24 cellular contexts compared by ENCODE assay signal in genomic region chr20:56451056-56451765, GRCh38. TPM values are rescaled to one million over a fixed set of nuclear protein-coding genes. Genes with fewer than 3 reads are reported as not detected.
DNase-seq lines count a peak whose midpoint lies in the region; ATAC-seq, FAIRE-seq and TF ChIP-seq lines count a peak whose summit lies in the region.
"Had no signal": no experiment of that assay in that cellular context is flagged by ENCODE, and none has a peak within 500 bp of the region (broad histone marks: within the 10 kb centered on the region; RNA-seq: fewer than 3 reads in every experiment).

No MANE protein-coding gene starts in this region.

- CTCF ChIA-PET in SK-N-SH (lab: Yijun Ruan, JAX) (no interaction called here), A673 (lab: Charles Lee) (no interaction called here)

- no peaks in the 10 kb centered on the region for H3K27me3 Mint-ChIP-seq in naive B cell
- H3K27me3 Mint-ChIP-seq: activated CD4-positive, alpha-beta memory T cell treated with anti-CD3 and anti-CD28 coated beads for 36 hours; activated naive CD8-positive, alpha-beta T cell treated with anti-CD3 and anti-CD28 coated beads for 36 hours had no signal

- no peak overlapping the region for H3K27ac ChIP-seq in SK-N-SH (ENCODE audit: low read depth in 2 of 2, low read length in 1 of 2)
- no peak overlapping the region for H3K27ac ChIP-seq in A673 (ENCODE audit: low read depth, low read length, poor library complexity, severe bottlenecking)
- H3K27ac ChIP-seq in dorsolateral prefrontal cortex = no peak overlapping the region
- H3K27ac ChIP-seq: psoas muscle had no signal

- no peak overlapping the region for H3K4me2 ChIP-seq in SK-N-SH

- H3K9me3 ChIP-seq in SK-N-SH = no peaks in the 10 kb centered on the region
- no peaks in the 10 kb centered on the region for H3K9me3 ChIP-seq in A673 (ENCODE audit: low read depth, low read length, poor library complexity, severe bottlenecking)
- H3K9me3 ChIP-seq: psoas muscle had no signal

- no peak overlapping the region for H3K4me3 Mint-ChIP-seq in naive B cell
- H3K4me3 Mint-ChIP-seq: activated CD4-positive, alpha-beta memory T cell treated with anti-CD3 and anti-CD28 coated beads for 36 hours; activated naive CD8-positive, alpha-beta T cell treated with anti-CD3 and anti-CD28 coated beads for 36 hours; activated T-cell treated with anti-CD3 and anti-CD28 coated beads, Interleukin-2, amount 50 U/mL, for 4 hours had no signal

- no peaks in the 10 kb centered on the region for H3K36me3 Mint-ChIP-seq in naive B cell

- POLR2A ChIA-PET in SK-N-SH (lab: Yijun Ruan, JAX) = no interaction called here
- POLR2A ChIA-PET in A673 (lab: Charles Lee; ENCODE audit: low non-redundant PET) = no interaction called here

- FAIRE-seq in HTR-8/SVneo (lab: Jason Lieb, UNC) = peak; percentile 85
- FAIRE-seq: endothelial cell of umbilical vein, GM18507 had no signal

- no TSS peak for BruUV-seq in A673 (replicated peaks; lab: Mats Ljungman, UMichigan)

- no peak for TF ChIP-seq RAD21 in SK-N-SH (IDR thresholded peaks at IDR 0.05; ENCODE audit: low read length)

- no peaks in the 10 kb centered on the region for H3K9me2 ChIP-seq in SK-N-SH

- WGBS in SK-N-SH (ENCODE audit: low lambda C conversion rate) = 52% methylated on average over 13 of the region's 13 CpGs

- H3K9ac ChIP-seq in SK-N-SH = no peak overlapping the region

- no peaks in the 10 kb centered on the region for H3K9me3 Mint-ChIP-seq in naive B cell
- H3K9me3 Mint-ChIP-seq: activated CD4-positive, alpha-beta memory T cell treated with anti-CD3 and anti-CD28 coated beads for 36 hours; activated naive CD8-positive, alpha-beta T cell treated with anti-CD3 and anti-CD28 coated beads for 36 hours; activated T-cell treated with anti-CD3 and anti-CD28 coated beads, Interleukin-2, amount 50 U/mL, for 4 hours had no signal

- DNase-seq in NOMO-1 (lab: John Stamatoyannopoulos, UW; ENCODE audit: unreplicated experiment in 2 of 2) (peak; percentile 2 to 11), NOMO-1 treated with dmso at 0.1 percent for 144 hours (lab: John Stamatoyannopoulos, UW; ENCODE audit: unreplicated experiment) (no peak), HTR-8/SVneo (ENCODE audit: insufficient read length, low spot score) (no peak), SK-N-SH (no peak), naive B cell (no peak), Right ventricle myocardium inferior (ENCODE audit: missing footprints) (no peak), A673 (ENCODE audit: low spot score) (no peak), dorsolateral prefrontal cortex (no peak)
- DNase-seq: activated CD4-positive, alpha-beta memory T cell treated with anti-CD3 and anti-CD28 coated beads for 36 hours; activated naive CD8-positive, alpha-beta T cell treated with anti-CD3 and anti-CD28 coated beads for 36 hours; activated T-cell treated with anti-CD3 and anti-CD28 coated beads, Interleukin-2, amount 50 U/mL, for 4 hours; cerebellar nuclear complex; DMS153; GDM1; MM.1S; NCI-H524 treated with DMSO at 0.1 percent for 48 hours; psoas muscle; stimulated activated CD8-positive, alpha-beta memory T cell treated with anti-CD3 and anti-CD28 coated beads, Interleukin-4, amount 100 ng/mL, for 48 hours; trophoblast cell had no signal

- no peaks in the 10 kb centered on the region for H3K36me3 ChIP-seq in SK-N-SH (replicated peaks in 1 of 2; ENCODE audit: control insufficient read depth in 1 of 2, insufficient read depth in 2 of 2, low read length in 1 of 2)
- H3K36me3 ChIP-seq in A673 (ENCODE audit: insufficient read depth, low read length, poor library complexity, severe bottlenecking) = no peaks in the 10 kb centered on the region

- H3K4me1 ChIP-seq in SK-N-SH (ENCODE audit: control insufficient read depth in 1 of 2, insufficient read depth in 2 of 2, low read depth in 1 of 2, low read length in 1 of 2) (no peaks in the 10 kb centered on the region; a peak in 1 of 4 replicates), A673 (ENCODE audit: insufficient read depth, low read length, poor library complexity, severe bottlenecking) (no peaks in the 10 kb centered on the region)
- H3K4me1 ChIP-seq: psoas muscle had no signal

- H3K79me2 ChIP-seq in SK-N-SH (ENCODE audit: insufficient read depth) = no peaks in the 10 kb centered on the region

- H3K27me3 ChIP-seq in SK-N-SH (ENCODE audit: insufficient read depth) = no peaks in the 10 kb centered on the region
- no peaks in the 10 kb centered on the region for H3K27me3 ChIP-seq in A673 (replicated peaks; ENCODE audit: insufficient read depth, low read depth, low read length, poor library complexity)
- H3K27me3 ChIP-seq in dorsolateral prefrontal cortex = no peaks in the 10 kb centered on the region

- H3F3A ChIP-seq in SK-N-SH (replicated peaks; ENCODE audit: insufficient read depth) = no peaks in the 10 kb centered on the region

- TF ChIP-seq EP300 in SK-N-SH (IDR thresholded peaks at IDR 0.05; ENCODE audit: borderline replicate concordance in 1 of 2, low read depth in 1 of 2, low read length in 1 of 2) = no peak; a peak in 1 of 4 replicates

- no peak overlapping the region for H2AFZ ChIP-seq in SK-N-SH (ENCODE audit: low read depth)

- TF ChIP-seq CTCF in SK-N-SH (IDR thresholded peaks at IDR 0.05) (no peak), A673 (conservative IDR thresholded peaks at IDR 0.05; ENCODE audit: low read depth, low read length) (no peak), dorsolateral prefrontal cortex (IDR thresholded peaks at IDR 0.05 in 54 of 56, conservative IDR thresholded peaks at IDR 0.05 in 2 of 56; ENCODE audit: low read depth in 1 of 56, partially characterized antibody in 56 of 56) (no peak)

- H3K27ac Mint-ChIP-seq in naive B cell = peak overlapping the region in 4 of 6 donors; percentile 31 to 88 (median 80)
- H3K27ac Mint-ChIP-seq: activated CD4-positive, alpha-beta memory T cell treated with anti-CD3 and anti-CD28 coated beads for 36 hours; activated naive CD8-positive, alpha-beta T cell treated with anti-CD3 and anti-CD28 coated beads for 36 hours had no signal

- H3K4me3 ChIP-seq in SK-N-SH (ENCODE audit: low read depth in 2 of 2, low read length in 1 of 2) = no peak overlapping the region
- no peak overlapping the region for H3K4me3 ChIP-seq in A673 (ENCODE audit: low read depth, low read length, poor library complexity, severe bottlenecking)
- no peak overlapping the region for H3K4me3 ChIP-seq in dorsolateral prefrontal cortex
- H3K4me3 ChIP-seq: lung, psoas muscle had no signal

- intact Hi-C loops in Right ventricle myocardium inferior (cut with DNase I) (no loop called here), A673 (cut with micrococcal nuclease; ENCODE audit: unreplicated experiment) (no loop called here), dorsolateral prefrontal cortex (cut with DNase I) (no loop called here)

- H3K4me1 Mint-ChIP-seq in naive B cell = peaks cover 4 to 16% (median 7%) of the 10 kb centered on the region in 3 donors

- no peak for ATAC-seq in naive B cell (ENCODE audit: low read depth in 2 of 2)
- no peak for ATAC-seq in Right ventricle myocardium inferior
- ATAC-seq: activated T-cell treated with anti-CD3 and anti-CD28 coated beads, Interleukin-2, amount 50 U/mL, for 4 hours; psoas muscle had no signal

- H4K20me1 ChIP-seq in SK-N-SH (ENCODE audit: insufficient read depth) = no peaks in the 10 kb centered on the region

TF ChIP-seq in SK-N-SH, 30 proteins besides CTCF, POLR2A, EP300 and RAD21:
- TF ChIP-seq GATA2 (CRISPR knock-in tag; IDR thresholded peaks at IDR 0.05) (peak; percentile 22; the same call in 1 of the 2 replicates), TEAD4 (IDR thresholded peaks at IDR 0.05; ENCODE audit: borderline replicate concordance, insufficient read depth) (no peak)

RNA-seq across cellular contexts. Expression of gene RTF2, which starts 17.2 kb away (rescaled TPM):
- polyA plus RNA-seq in SK-N-SH (2012; rRNA removed) (78.2 and 82.8 TPM in 2 replicates), naive B cell (ENCODE audit: low read depth in 6 of 6) (100 to 1,000 TPM; 130 to 152 (median 141) TPM)
- polyA plus RNA-seq in SK-N-SH (2012; cell fraction: cytosol; rRNA removed) = 77.8 and 80.1 TPM in 2 replicates
- polyA plus RNA-seq in SK-N-SH (2012; cell fraction: nucleus; rRNA removed) = 75.0 and 78.8 TPM in 2 replicates
- total RNA-seq in Right ventricle myocardium inferior (87.1 TPM), A673 (2021) (86.7 and 99.1 TPM in 2 replicates), dorsolateral prefrontal cortex (100 to 1,000 TPM in 55 of 120 experiments, 10 to 100 TPM in 65; 74.7 to 133 (median 99.7) TPM)

RNA-seq across cellular contexts. Expression of gene CASS4, which starts 39.2 kb away (rescaled TPM):
- polyA plus RNA-seq in SK-N-SH (2012; rRNA removed) (0.02 TPM in 1 of 2 replicates, not detected in the other), naive B cell (ENCODE audit: low read depth in 6 of 6) (under 1 TPM in 4 of 6 donors, not detected in 2; 0.20 to 0.46 (median 0.28) TPM)
- 0.03 TPM in 1 of 2 replicates, not detected in the other for polyA plus RNA-seq in SK-N-SH (2012; cell fraction: cytosol; rRNA removed)
- 0.02 and 0.06 TPM in 2 replicates for polyA plus RNA-seq in SK-N-SH (2012; cell fraction: nucleus; rRNA removed)
- total RNA-seq in Right ventricle myocardium inferior (0.41 TPM), A673 (2021) (0.11 and 0.28 TPM in 2 replicates), dorsolateral prefrontal cortex (1 to 10 TPM in 110 of 120 experiments, under 1 TPM in 10; 0.25 to 4.8 (median 1.9) TPM)
- total RNA-seq: A172, endothelial cell of umbilical vein, kidney epithelial cell had no signal
- polyA plus RNA-seq: endothelial cell of umbilical vein had no signal

RNA-seq across cellular contexts. Expression of gene CSTF1, which starts 58.8 kb away (rescaled TPM):
- polyA plus RNA-seq in SK-N-SH (2012; rRNA removed) (23.4 and 31.2 TPM in 2 replicates), naive B cell (ENCODE audit: low read depth in 6 of 6) (10 to 100 TPM; 23.6 to 38.0 (median 26.5) TPM)
- polyA plus RNA-seq in SK-N-SH (2012; cell fraction: cytosol; rRNA removed) = 23.7 and 25.3 TPM in 2 replicates
- polyA plus RNA-seq in SK-N-SH (2012; cell fraction: nucleus; rRNA removed) = 27.4 and 32.0 TPM in 2 replicates
- total RNA-seq in Right ventricle myocardium inferior (18.6 TPM), A673 (2021) (52.5 and 58.2 TPM in 2 replicates), dorsolateral prefrontal cortex (10 to 100 TPM; 15.8 to 37.3 (median 25.6) TPM)

RNA-seq across cellular contexts. Expression of gene AURKA, which starts 59.2 kb away (rescaled TPM):
- polyA plus RNA-seq in SK-N-SH (2012; rRNA removed) (24.6 and 27.6 TPM in 2 replicates), naive B cell (ENCODE audit: low read depth in 6 of 6) (1 to 10 TPM in 2 of 6 donors, under 1 TPM in 3, not detected in 1; 0.13 to 1.6 (median 0.96) TPM)
- polyA plus RNA-seq in SK-N-SH (2012; cell fraction: cytosol; rRNA removed) = 27.6 and 29.6 TPM in 2 replicates
- 11.1 and 15.1 TPM in 2 replicates for polyA plus RNA-seq in SK-N-SH (2012; cell fraction: nucleus; rRNA removed)
- total RNA-seq in Right ventricle myocardium inferior (8.4 TPM), A673 (2021) (105 and 112 TPM in 2 replicates), dorsolateral prefrontal cortex (1 to 10 TPM; 1.1 to 5.7 (median 2.8) TPM)

Comparison
In these comparisons a context has a peak if more than half of its experiments do, and no peak if none do; other contexts are left out.
1. DNase-seq: peak in NOMO-1 (2 of 2); none in NOMO-1 treated with dmso at 0.1 percent for 144 hours (single experiment), HTR-8/SVneo (single experiment), SK-N-SH (single experiment), naive B cell (single experiment), Right ventricle myocardium inferior (single experiment), A673 (single experiment) and dorsolateral prefrontal cortex (0 of 10).